Comparison of ENCODE assay signal across 9 cellular contexts in genomic region chr3:43893721-43894120, GRCh38.
DNase-seq lines count a peak whose midpoint lies in the region; ATAC-seq and TF ChIP-seq lines count a peak whose summit lies in the region.
"Had no signal": no experiment of that assay in that cellular context is flagged by ENCODE, and none has a peak within 500 bp of the region (broad histone marks: within the 10 kb centered on the region; RNA-seq: fewer than 3 reads in every experiment).

No MANE protein-coding gene starts in this region.

- H3K4me1 ChIP-seq in gastroesophageal sphincter: peaks cover 0 to 39% (median 14%) of the 10 kb centered on the region in 3 donors
- H3K4me1 ChIP-seq in spleen: peaks cover 6 to 35% (median 27%) of the 10 kb centered on the region in 6 donors

- H3K4me3 ChIP-seq in gastroesophageal sphincter: peak overlapping the region; percentile 20 to 53
- H3K4me3 ChIP-seq in spleen: peak overlapping the region in 7 of 8 donors; percentile 38 to 72 (median 42)

- in situ Hi-C loops in KBM-7 (cut with MboI; ENCODE audit: low pct_unique_long_range_greater_than_20kb, low sequenced_read_pairs): no loop called here

- peaks cover 84% of the 10 kb centered on the region for H3K27me3 Mint-ChIP-seq in T-helper 17 cell

- H3K27ac ChIP-seq in gastroesophageal sphincter: peak overlapping the region in 1 of 4 donors; percentile 36
- peak overlapping the region in 4 of 8 donors; percentile 4 to 43 (median 30) for H3K27ac ChIP-seq in spleen
- H3K27ac ChIP-seq: 22Rv1 had no signal

- H3K27me3 ChIP-seq in gastroesophageal sphincter (no peaks in the 10 kb centered on the region), spleen (replicated peaks in 1 of 7) (peaks cover 0 to 72% (median 15%) of the 10 kb centered on the region in 7 donors)

- DNase-seq in DMS153 treated with DMSO at 0.1 percent for 48 hours (lab: John Stamatoyannopoulos, UW; ENCODE audit: unreplicated experiment) (peak; percentile 41), DMS153 (lab: John Stamatoyannopoulos, UW) (no peak), T-helper 17 cell (no peak), spleen (no peak), mesenteric fat pad (ENCODE audit: low spot score) (no peak), islet precursor cell (no peak), KBM-7 (no peak)

- H3K27ac Mint-ChIP-seq in T-helper 17 cell: no peak overlapping the region

- TF ChIP-seq CTCF in gastroesophageal sphincter (IDR thresholded peaks at IDR 0.05): no peak
- TF ChIP-seq CTCF in spleen (IDR thresholded peaks at IDR 0.05 in 8 of 11, conservative IDR thresholded peaks at IDR 0.05 in 3 of 11): no peak

- H3K36me3 ChIP-seq in gastroesophageal sphincter (no peaks in the 10 kb centered on the region), spleen (no peaks in the 10 kb centered on the region)

- H3K36me3 Mint-ChIP-seq in T-helper 17 cell (ENCODE audit: low read depth): peaks cover 2% of the 10 kb centered on the region

- intact Hi-C loops in spleen (cut with DNase I; ENCODE audit: low total_unique reads): no loop called here

- peaks cover 9% of the 10 kb centered on the region for H3K4me1 Mint-ChIP-seq in T-helper 17 cell

- no peaks in the 10 kb centered on the region for H3K9me3 ChIP-seq in T-helper 17 cell (ENCODE audit: control insufficient read depth, low read length, poor library complexity, severe bottlenecking)
- H3K9me3 ChIP-seq in gastroesophageal sphincter: no peaks in the 10 kb centered on the region
- no peaks in the 10 kb centered on the region for H3K9me3 ChIP-seq in spleen

- no peak for ATAC-seq in T-helper 17 cell
- no peak for ATAC-seq in gastroesophageal sphincter

- TF ChIP-seq POLR2A in gastroesophageal sphincter (IDR thresholded peaks at IDR 0.05) (no peak), spleen (IDR thresholded peaks at IDR 0.05) (no peak)

- 21 to 30% methylated on average over 4 to 10 of the region's 14 CpGs for WGBS in gastroesophageal sphincter (ENCODE audit: low coverage in 1 of 2), 2 donors
- WGBS in spleen, 5 donors: 15 to 20% (median 19%) methylated on average over 14 of the region's 14 CpGs

- TF ChIP-seq EP300 in gastroesophageal sphincter (IDR thresholded peaks at IDR 0.05): no peak

- H3K4me3 Mint-ChIP-seq in T-helper 17 cell: peak overlapping the region; percentile 83
